In genomic region chr1:41516168-41516961, GRCh38 we compare ENCODE assay signal across 8 cellular contexts. TPM values are rescaled to one million over a fixed set of nuclear protein-coding genes. Genes with fewer than 3 reads are reported as not detected.
A peak's percentile ranks its signal among the peaks of the same experiment; 100 is the strongest.
DNase-seq lines count a peak whose midpoint lies in the region; ATAC-seq and TF ChIP-seq lines count a peak whose summit lies in the region.

No MANE protein-coding gene starts in this region.

- no peaks in the 10 kb centered on the region for H3F3A ChIP-seq in Loucy (ENCODE audit: low read depth)

- H3K79me2 ChIP-seq in Loucy (ENCODE audit: insufficient read depth, low read length) (no peaks in the 10 kb centered on the region), osteoblast (ENCODE audit: insufficient read depth, low read length) (no peaks in the 10 kb centered on the region)

- TF ChIP-seq CTCF in Loucy (conservative IDR thresholded peaks at IDR 0.05; ENCODE audit: low read length) (peak; percentile 50), osteoblast (IDR thresholded peaks at IDR 0.05; ENCODE audit: extremely low read depth, low read depth, low read length) (peak; percentile 80)

- H3K4me2 ChIP-seq in Loucy (ENCODE audit: low read depth, low read length, poor library complexity, severe bottlenecking) (no peak overlapping the region), osteoblast (ENCODE audit: insufficient read depth, low read length) (peak overlapping the region; percentile 96)

- peak in 3 of 5 donors; percentile 10 to 30 (median 14) for DNase-seq in CD8-positive, alpha-beta memory T cell
- DNase-seq in SJSA1 (ENCODE audit: low read depth in 1 of 2, low spot score in 2 of 2) (peak; percentile 83 to 87), head of caudate nucleus (peak; percentile 79 to 97 (median 91)), osteoblast (ENCODE audit: insufficient read length, low spot score, missing footprints) (peak; percentile 100)
- DNase-seq in activated naive CD4-positive, alpha-beta T cell treated with anti-CD3 and anti-CD28 coated beads, Interleukin-2, amount 50 U/mL, for 72 hours (ENCODE audit: low spot score in 2 of 2) = peak; percentile 79 to 90

- H3K27me3 Mint-ChIP-seq in CD8-positive, alpha-beta memory T cell = no peaks in the 10 kb centered on the region

- no peak overlapping the region for H3K9ac ChIP-seq in Loucy (ENCODE audit: low read depth, low read length, poor library complexity, severe bottlenecking)

- peaks cover 0 to 11% (median 0%) of the 10 kb centered on the region in 3 donors for H3K4me1 Mint-ChIP-seq in CD8-positive, alpha-beta memory T cell

- H3K4me3 ChIP-seq in CD8-positive, alpha-beta memory T cell (ENCODE audit: low read length) = no peak overlapping the region
- H3K4me3 ChIP-seq in Loucy (ENCODE audit: low read length, poor library complexity, severe bottlenecking) = no peak overlapping the region
- no peak overlapping the region for H3K4me3 ChIP-seq in SJSA1
- peak overlapping the region; percentile 72 for H3K4me3 ChIP-seq in osteoblast (ENCODE audit: insufficient read depth, low read length)

- no peaks in the 10 kb centered on the region for H3K4me1 ChIP-seq in CD8-positive, alpha-beta memory T cell (ENCODE audit: insufficient read depth, low read length)
- H3K4me1 ChIP-seq in Loucy (ENCODE audit: insufficient read depth, low read length, poor library complexity, severe bottlenecking) (no peaks in the 10 kb centered on the region), SJSA1 (replicated peaks) (peaks cover 34% of the 10 kb centered on the region), osteoblast (ENCODE audit: insufficient read depth, low read length) (peaks cover 7% of the 10 kb centered on the region)

- no peak overlapping the region for H3K27ac ChIP-seq in CD8-positive, alpha-beta memory T cell (ENCODE audit: low read depth, low read length)
- H3K27ac ChIP-seq in SJSA1 = no peak overlapping the region
- no peak overlapping the region for H3K27ac ChIP-seq in osteoblast (ENCODE audit: low read depth, low read length)
- peak overlapping the region; percentile 25 for H3K27ac ChIP-seq in temporal lobe (ENCODE audit: low read depth, low read length)

- H3K36me3 ChIP-seq in CD8-positive, alpha-beta memory T cell (ENCODE audit: insufficient read depth, low read length) = no peaks in the 10 kb centered on the region
- H3K36me3 ChIP-seq in Loucy (ENCODE audit: insufficient read depth, low read length) (no peaks in the 10 kb centered on the region), SJSA1 (peaks cover 85% of the 10 kb centered on the region), osteoblast (ENCODE audit: insufficient read depth, low read length) (no peaks in the 10 kb centered on the region)

- no peaks in the 10 kb centered on the region for H3K9me3 Mint-ChIP-seq in CD8-positive, alpha-beta memory T cell
- no peaks in the 10 kb centered on the region for H3K9me3 Mint-ChIP-seq in activated naive CD4-positive, alpha-beta T cell treated with anti-CD3 and anti-CD28 coated beads, Interleukin-2, amount 50 U/mL, for 72 hours

- ATAC-seq in GM21526 (IDR thresholded peaks at IDR 0.05; ENCODE audit: low FRiP score, unreplicated experiment) = peak; percentile 73
- ATAC-seq in activated naive CD4-positive, alpha-beta T cell treated with anti-CD3 and anti-CD28 coated beads, Interleukin-2, amount 50 U/mL, for 72 hours = peak; percentile 92 to 93

- H3K9me2 ChIP-seq in Loucy (replicated peaks; ENCODE audit: low read depth, low read length) = no peaks in the 10 kb centered on the region

- no peaks in the 10 kb centered on the region for H3K27me3 ChIP-seq in CD8-positive, alpha-beta memory T cell (ENCODE audit: insufficient read depth, low read length, poor library complexity, severe bottlenecking)
- no peaks in the 10 kb centered on the region for H3K27me3 ChIP-seq in Loucy (ENCODE audit: insufficient read depth, low read length, poor library complexity, severe bottlenecking)
- H3K27me3 ChIP-seq in SJSA1 (replicated peaks) = no peaks in the 10 kb centered on the region
- no peaks in the 10 kb centered on the region for H3K27me3 ChIP-seq in osteoblast (ENCODE audit: insufficient read depth, low read length)

- H3K9me3 ChIP-seq in CD8-positive, alpha-beta memory T cell (ENCODE audit: low read length) = no peaks in the 10 kb centered on the region
- H3K9me3 ChIP-seq in Loucy (ENCODE audit: insufficient read depth, low read depth, low read length) = no peaks in the 10 kb centered on the region
- H3K9me3 ChIP-seq in SJSA1 (replicated peaks) = no peaks in the 10 kb centered on the region
- no peaks in the 10 kb centered on the region for H3K9me3 ChIP-seq in osteoblast (ENCODE audit: low read depth, low read length)

- peaks cover 0 to 27% (median 5%) of the 10 kb centered on the region in 3 donors for H3K36me3 Mint-ChIP-seq in CD8-positive, alpha-beta memory T cell
- H3K36me3 Mint-ChIP-seq in activated naive CD4-positive, alpha-beta T cell treated with anti-CD3 and anti-CD28 coated beads, Interleukin-2, amount 50 U/mL, for 72 hours = peaks cover 0 to 5% of the 10 kb centered on the region in 2 donors

- CTCF ChIA-PET in CD8-positive, alpha-beta memory T cell (lab: Charles Lee) = interaction anchor here (0.8 to 1.4 kb wide), 7 partner anchors 9 to 658 kb away, joined by 3 to 5 read pairs (median 4); no protein-coding TSS in a partner anchor

- intact Hi-C loops in head of caudate nucleus (cut with DNase I) = no loop called here

- H4K20me1 ChIP-seq in Loucy (ENCODE audit: insufficient read depth, low read length, poor library complexity, severe bottlenecking) (no peaks in the 10 kb centered on the region), osteoblast (ENCODE audit: insufficient read depth, low read length) (peaks cover 2% of the 10 kb centered on the region)

- H2AFZ ChIP-seq in Loucy (ENCODE audit: low read length) (no peak overlapping the region), osteoblast (ENCODE audit: low read length) (peak overlapping the region; percentile 89)

- POLR2A ChIA-PET in CD8-positive, alpha-beta memory T cell (lab: Charles Lee) = no interaction called here

- no peak overlapping the region for H3K27ac Mint-ChIP-seq in CD8-positive, alpha-beta memory T cell
- peak overlapping the region in 1 of 2 donors; percentile 42 for H3K27ac Mint-ChIP-seq in activated naive CD4-positive, alpha-beta T cell treated with anti-CD3 and anti-CD28 coated beads, Interleukin-2, amount 50 U/mL, for 72 hours

- peak overlapping the region in 2 of 7 donors; percentile 17 to 26 for H3K4me3 Mint-ChIP-seq in CD8-positive, alpha-beta memory T cell

RNA-seq across cellular contexts. Expression of gene EDN2, which starts 31.9 kb away (rescaled TPM):
- total RNA-seq in CD8-positive, alpha-beta memory T cell = not detected
- not detected for polyA plus RNA-seq in CD8-positive, alpha-beta memory T cell
- total RNA-seq in SJSA1 (2014; rRNA removed; shearing (Covaris generic)) = 3.0 and 6.7 TPM in 2 replicates
- total RNA-seq in activated naive CD4-positive, alpha-beta T cell treated with anti-CD3 and anti-CD28 coated beads, Interleukin-2, amount 50 U/mL, for 72 hours = not detected
- not detected in 2 replicates for total RNA-seq in osteoblast
- total RNA-seq in temporal lobe = not detected

Comparison
In these comparisons a context has a peak if more than half of its experiments do, and no peak if none do; other contexts are left out.
1. DNase-seq: peak in every context shown above with its lines; median percentile 100 in osteoblast; 91 in head of caudate nucleus; 85 in SJSA1; 84 in activated naive CD4-positive, alpha-beta T cell treated with anti-CD3 and anti-CD28 coated beads, Interleukin-2, amount 50 U/mL, for 72 hours; 14 in CD8-positive, alpha-beta memory T cell.